8 cellular contexts compared by ENCODE assay signal in the genomic region with DNA sequence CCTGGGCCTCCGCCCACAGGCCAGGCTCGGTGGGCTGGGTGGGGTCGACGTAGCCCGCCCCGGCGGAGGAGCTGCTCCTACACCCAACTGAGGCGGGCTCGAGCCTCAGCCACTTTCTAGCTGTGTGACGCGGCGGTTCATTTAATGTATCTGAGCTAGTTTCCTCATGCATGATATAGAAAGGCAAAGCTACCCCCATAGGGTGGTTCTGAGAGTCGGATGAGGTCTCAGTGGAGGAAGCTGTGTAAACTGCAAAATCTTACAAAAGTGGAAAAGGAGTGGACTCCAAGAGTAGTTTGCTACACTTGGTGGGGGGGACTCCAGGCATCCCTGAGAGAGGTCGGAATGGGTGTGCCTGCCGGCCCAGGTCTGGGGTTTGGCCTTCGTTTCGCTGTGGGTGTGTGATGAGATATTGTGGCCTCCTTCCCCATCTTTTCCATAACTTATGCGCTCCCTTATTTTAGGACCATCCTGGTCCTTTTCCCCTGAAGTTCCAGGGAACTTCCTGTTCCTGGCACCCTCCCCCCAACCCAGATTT. TPM values are rescaled to one million over a fixed set of nuclear protein-coding genes. Genes with fewer than 3 reads are reported as not detected.
A peak's percentile ranks its signal among the peaks of the same experiment; 100 is the strongest.
DNase-seq lines count a peak whose midpoint lies in the region; ATAC-seq, FAIRE-seq and TF ChIP-seq lines count a peak whose summit lies in the region.

No MANE protein-coding gene starts in this region.

- H3K79me2 ChIP-seq in K562 (ENCODE audit: control insufficient read depth, insufficient read depth, low read length) = peaks cover 58% of the 10 kb centered on the region

- peaks cover 0 to 7% (median 7%) of the 10 kb centered on the region in 3 donors for H3K4me1 Mint-ChIP-seq in IgD-negative memory B cell

- peak overlapping the region; percentile 86 to 92 (median 90) for H3K4me3 Mint-ChIP-seq in IgD-negative memory B cell

- POLR2A ChIA-PET in K562 (lab: Yijun Ruan, JAX) = interaction anchor here (0.7 to 2.4 kb wide), 6 partner anchors 9 to 472 kb away, joined by 3 to 20 read pairs (median 9); no protein-coding TSS in a partner anchor

- peak overlapping the region; percentile 82 to 98 for H3K9ac ChIP-seq in K562 (ENCODE audit: insufficient read depth in 1 of 2, low read depth in 2 of 2, low read length in 2 of 2)

- H3K4me3 ChIP-seq in K562 (peak overlapping the region; percentile 83), lower leg skin (ENCODE audit: low read depth, poor library complexity, severe bottlenecking) (peak overlapping the region; percentile 58), upper lobe of left lung (peak overlapping the region; percentile 43 to 95 (median 65))

- peak; percentile 6 for FAIRE-seq in K562 (lab: Jason Lieb, UNC)

- H3K27ac ChIP-seq in K562 (ENCODE audit: extremely low read depth, low read depth, low read length) = peak overlapping the region; percentile 72
- peak overlapping the region; percentile 71 to 84 (median 80) for H3K27ac ChIP-seq in upper lobe of left lung

- in situ Hi-C loops in K562 (cut with MboI) = no loop called here

- peaks cover 25 to 34% of the 10 kb centered on the region in 2 experiments for H3K4me1 ChIP-seq in K562 (replicated peaks in 1 of 2; ENCODE audit: control insufficient read depth in 2 of 2, insufficient read depth in 2 of 2, low read length in 2 of 2)
- peaks cover 28 to 50% (median 38%) of the 10 kb centered on the region in 4 donors for H3K4me1 ChIP-seq in upper lobe of left lung

- H3K36me3 ChIP-seq in K562 (ENCODE audit: control insufficient read depth, insufficient read depth, low read length) (peaks cover 6% of the 10 kb centered on the region; the same call in 1 of the 3 replicates), upper lobe of left lung (no peaks in the 10 kb centered on the region)

- intact Hi-C loops in K562 (cut with micrococcal nuclease) (no loop called here), lower leg skin (cut with DNase I; ENCODE audit: low total_unique reads) (no loop called here)

- TF ChIP-seq CTCF in K562 (IDR thresholded peaks at IDR 0.05 in 2 of 3, conservative IDR thresholded peaks at IDR 0.05 in 1 of 3; ENCODE audit: insufficient read depth in 2 of 3, low read depth in 1 of 3, low read length in 3 of 3) (no peak), lower leg skin (IDR thresholded peaks at IDR 0.05) (no peak), upper lobe of left lung (IDR thresholded peaks at IDR 0.05) (no peak)

- TF ChIP-seq EP300 in K562 (IDR thresholded peaks at IDR 0.05; ENCODE audit: low read length) (no peak), upper lobe of left lung (IDR thresholded peaks at IDR 0.05) (no peak)

- peaks cover 9% of the 10 kb centered on the region for H3K9me1 ChIP-seq in K562 (ENCODE audit: control insufficient read depth, insufficient read depth, low read length)

- no peaks in the 10 kb centered on the region for H3K9me3 ChIP-seq in K562 (replicated peaks; ENCODE audit: control insufficient read depth, insufficient read depth, low read depth, low read length)
- H3K9me3 ChIP-seq in upper lobe of left lung = no peaks in the 10 kb centered on the region

- ATAC-seq in K562 (peak; percentile 60), upper lobe of left lung (ENCODE audit: low FRiP score in 2 of 2) (peak; percentile 9 to 53), HG02610 (IDR thresholded peaks at IDR 0.05; ENCODE audit: unreplicated experiment) (no peak)

- no TSS peak for BruUV-seq in K562 (replicated peaks; lab: Mats Ljungman, UMichigan)

- TF ChIP-seq RAD21 in K562 (CRISPR knock-in tag; conservative IDR thresholded peaks at IDR 0.05 in 1 of 2, IDR thresholded peaks at IDR 0.05 in 1 of 2) = no peak

- TF ChIP-seq POLR2A in K562 (conservative IDR thresholded peaks at IDR 0.05) (no peak), lower leg skin (IDR thresholded peaks at IDR 0.05) (no peak), upper lobe of left lung (IDR thresholded peaks at IDR 0.05) (no peak)

- peak; percentile 36 for DNase-seq in AG20443 (ENCODE audit: low spot score)
- peak; percentile 42 for DNase-seq in GM19238 (ENCODE audit: insufficient read length, low spot score)
- peak in 1 of 4 experiments; percentile 23 for DNase-seq in K562 (ENCODE audit: extremely low read depth in 1 of 4, low spot score in 3 of 4)
- DNase-seq in lower leg skin (ENCODE audit: low spot score in 2 of 2) = peak in 1 of 2 donors; percentile 79
- no peak for DNase-seq in upper lobe of left lung
- DNase-seq in medulla oblongata (ENCODE audit: extremely low spot score) = no peak

- peak overlapping the region; percentile 92 for H3K4me2 ChIP-seq in K562 (ENCODE audit: insufficient read depth, low read length)

- H2AFZ ChIP-seq in K562 (ENCODE audit: low read depth, low read length) = peak overlapping the region; percentile 79

- no peaks in the 10 kb centered on the region for H3K36me3 Mint-ChIP-seq in IgD-negative memory B cell

- no peaks in the 10 kb centered on the region for H3K27me3 ChIP-seq in K562 (ENCODE audit: control insufficient read depth in 2 of 2, insufficient read depth in 2 of 2, low read length in 2 of 2)
- H3K27me3 ChIP-seq in upper lobe of left lung = no peaks in the 10 kb centered on the region

- CTCF ChIA-PET in K562 (lab: Yijun Ruan, JAX; ENCODE audit: low intra/inter-chr PET ratio) = no interaction called here

- WGBS in K562 (ENCODE audit: insufficient coverage, low coverage, missing lambda C conversion rate) = 0% methylated on average over 6 of the region's 18 CpGs
- 6 to 10% methylated on average over 18 of the region's 18 CpGs for WGBS in lower leg skin, 2 donors
- 7 to 15% methylated on average over 11 to 17 of the region's 18 CpGs for WGBS in upper lobe of left lung, 2 donors

- no peaks in the 10 kb centered on the region for H3K9me3 Mint-ChIP-seq in IgD-negative memory B cell

- H3K27me3 Mint-ChIP-seq in IgD-negative memory B cell = peaks cover 3% of the 10 kb centered on the region

- H4K20me1 ChIP-seq in K562 (replicated peaks; ENCODE audit: control insufficient read depth, insufficient read depth, low read length) = peaks cover 32% of the 10 kb centered on the region

- H3K27ac Mint-ChIP-seq in IgD-negative memory B cell = no peak overlapping the region

TF ChIP-seq in K562, 482 proteins besides CTCF, POLR2A, EP300 and RAD21 (continues in another document):
- TF ChIP-seq DNMT1 (IDR thresholded peaks at IDR 0.05) = no peak
- TF ChIP-seq CHD1 (IDR thresholded peaks at IDR 0.05; ENCODE audit: low read length) = peak; percentile 9
- TF ChIP-seq, protein P1, sequence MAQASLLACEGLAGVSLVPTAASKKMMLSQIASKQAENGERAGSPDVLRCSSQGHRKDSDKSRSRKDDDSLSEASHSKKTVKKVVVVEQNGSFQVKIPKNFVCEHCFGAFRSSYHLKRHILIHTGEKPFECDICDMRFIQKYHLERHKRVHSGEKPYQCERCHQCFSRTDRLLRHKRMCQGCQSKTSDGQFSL (CRISPR knock-in tag; IDR thresholded peaks at IDR 0.05) = 0 out of 2 replicates have a peak, but pooled peaks have one; percentile 22
- TF ChIP-seq, protein P1 (tag; IDR thresholded peaks at IDR 0.05) = no peak
- peak; percentile 6 for TF ChIP-seq KDM5B (IDR thresholded peaks at IDR 0.05; ENCODE audit: insufficient replicate concordance, low read depth, low read length)

RNA-seq across cellular contexts. Expression of a gene that starts 0.9 kb away (rescaled TPM):
- polyA plus RNA-seq in IgD-negative memory B cell (4.2 TPM), K562 (2011; rRNA removed) (29.2 and 31.8 TPM in 2 replicates), K562 (2014; fragmentation: Illumina TruSeq; extraction: Trizol) (24.9 and 25.9 TPM in 2 replicates), K562 (2014; fragmentation: Nextera tagmentation; extraction: Ambion mirVana) (1 to 10 TPM; 3.4 to 4.7 TPM), K562 (2014; rRNA removed) (25.7 and 30.0 TPM in 2 replicates)
- 90.0 and 97.0 TPM in 2 replicates for total RNA-seq in K562 (2011; cell fraction: chromatin; rRNA removed; ENCODE audit: low replicate concordance)
- 67.5 and 68.0 TPM in 2 replicates for total RNA-seq in K562 (2011; cell fraction: nucleolus; rRNA removed)
- 61.6 and 64.2 TPM in 2 replicates for total RNA-seq in K562 (2011; cell fraction: nucleoplasm; rRNA removed)
- total RNA-seq in K562 (2014; rRNA removed) (19.6 and 20.9 TPM in 2 replicates), K562 (2014; rRNA removed; fragmentation: Illumina TruSeq; extraction: Trizol) (18.2 and 21.4 TPM in 2 replicates), K562 (2015; rRNA removed; fragmentation: Illumina TruSeq; extraction: Trizol) (16.1 and 18.0 TPM in 2 replicates), K562 (2021) (23.9 and 27.5 TPM in 2 replicates), lower leg skin (10 to 100 TPM in 1 of 4 donors, 1 to 10 TPM in 3; 4.6 to 17.1 (median 5.3) TPM), upper lobe of left lung (10 to 100 TPM; 25.1 to 38.8 (median 32.9) TPM)
- 22.6 and 29.7 TPM in 2 replicates for polyA plus RNA-seq in K562 (2011; cell fraction: cytosol; rRNA removed)
- polyA plus RNA-seq in K562 (2011; cell fraction: nucleus; rRNA removed) = 29.8 and 32.1 TPM in 2 replicates
- 20.2 and 26.6 TPM in 2 replicates for polyA plus RNA-seq in K562 (2012)
- 33.5 and 35.7 TPM in 2 replicates for polyA minus RNA-seq in K562 (2011; rRNA and poly(A)+ RNA removed)
- 14.5 and 20.6 TPM in 2 replicates for polyA minus RNA-seq in K562 (2011; cell fraction: cytosol; rRNA and poly(A)+ RNA removed)
- 11.2 and 26.9 TPM in 2 replicates for polyA minus RNA-seq in K562 (2011; cell fraction: nucleus; rRNA and poly(A)+ RNA removed)

RNA-seq across cellular contexts. Expression of a gene that starts 40.2 kb away (rescaled TPM):
- not detected for polyA plus RNA-seq in IgD-negative memory B cell
- not detected in 2 replicates for total RNA-seq in K562 (2011; cell fraction: chromatin; rRNA removed; ENCODE audit: low replicate concordance)
- not detected in 2 replicates for total RNA-seq in K562 (2011; cell fraction: nucleolus; rRNA removed)
- total RNA-seq in K562 (2011; cell fraction: nucleoplasm; rRNA removed) = not detected in 2 replicates
- not detected in 2 replicates for total RNA-seq in K562 (2014; rRNA removed)
- total RNA-seq in K562 (2014; rRNA removed; fragmentation: Illumina TruSeq; extraction: Trizol) = not detected in 2 replicates
- not detected in 2 replicates for total RNA-seq in K562 (2015; rRNA removed; fragmentation: Illumina TruSeq; extraction: Trizol)
- not detected in 2 replicates for total RNA-seq in K562 (2021)
- polyA plus RNA-seq in K562 (2011; rRNA removed) = not detected in 2 replicates
- not detected in 2 replicates for polyA plus RNA-seq in K562 (2011; cell fraction: cytosol; rRNA removed)
- polyA plus RNA-seq in K562 (2011; cell fraction: nucleus; rRNA removed) = not detected in 2 replicates
- polyA plus RNA-seq in K562 (2012) = 0.03 TPM in 1 of 2 replicates, not detected in the other
- not detected in 2 replicates for polyA plus RNA-seq in K562 (2014; fragmentation: Illumina TruSeq; extraction: Trizol)
- polyA plus RNA-seq in K562 (2014; fragmentation: Nextera tagmentation; extraction: Ambion mirVana) = not detected
- polyA plus RNA-seq in K562 (2014; rRNA removed) = not detected in 2 replicates
- not detected in 2 replicates for polyA minus RNA-seq in K562 (2011; rRNA and poly(A)+ RNA removed)
- not detected in 2 replicates for polyA minus RNA-seq in K562 (2011; cell fraction: cytosol; rRNA and poly(A)+ RNA removed)
- not detected in 2 replicates for polyA minus RNA-seq in K562 (2011; cell fraction: nucleus; rRNA and poly(A)+ RNA removed)
- 1 to 10 TPM in 1 of 4 donors, under 1 TPM in 3; 0.21 to 1.8 (median 0.61) TPM for total RNA-seq in lower leg skin
- under 1 TPM in 4 of 6 donors, not detected in 2; 0.33 to 0.71 (median 0.65) TPM for total RNA-seq in upper lobe of left lung

Comparison
In these comparisons a context has a peak if more than half of its experiments do, and no peak if none do; other contexts are left out.
1. DNase-seq: peak in AG20443 (single experiment) and GM19238 (single experiment); none in upper lobe of left lung (0 of 2) and medulla oblongata (single experiment).
2. Peak in every context shown above with its lines, with median percentiles within 50 percentile points of each other: H3K4me3 ChIP-seq.